Comparison of ENCODE assay signal across 8 cellular contexts in genomic region chrX:154486396-154487207, GRCh38. TPM values are rescaled to one million over a fixed set of nuclear protein-coding genes. Genes with fewer than 3 reads are reported as not detected.
DNase-seq lines count a peak whose midpoint lies in the region; ATAC-seq lines count a peak whose summit lies in the region.

UBL4A (minus strand) TSS chrX:154486615; CDS start chrX:154486584, 31 bp downstream.

- no peaks in the 10 kb centered on the region for H3K9me3 Mint-ChIP-seq in activated naive CD8-positive, alpha-beta T cell treated with anti-CD3 and anti-CD28 coated beads, Interleukin-2, amount 50 U/mL, for 24 hours

- peaks cover 16% of the 10 kb centered on the region for H3K79me2 ChIP-seq in trophoblast cell (ENCODE audit: control insufficient read depth, insufficient read depth, low read length, poor library complexity)

- peak within 1 kb of the TSS; percentile 64 for H4K12ac ChIP-seq in trophoblast cell (ENCODE audit: low read depth, low read length)

- peaks cover 4% of the 10 kb centered on the region for H3K36me3 Mint-ChIP-seq in activated naive CD8-positive, alpha-beta T cell treated with anti-CD3 and anti-CD28 coated beads, Interleukin-2, amount 50 U/mL, for 24 hours (ENCODE audit: low read depth)

- peak within 1 kb of the TSS; percentile 80 for H2BK5ac ChIP-seq in trophoblast cell (ENCODE audit: low read depth, low read length, poor library complexity)

- H3K9ac ChIP-seq in SK-N-MC (ENCODE audit: insufficient read length), result peak within 1 kb of the TSS; percentile 66
- peak within 1 kb of the TSS; percentile 87 for H3K9ac ChIP-seq in trophoblast cell (ENCODE audit: low read length)

- H3K4me3 ChIP-seq in SK-N-MC (peak within 1 kb of the TSS; percentile 77), trophoblast cell (ENCODE audit: low read depth, low read length) (peak within 1 kb of the TSS; percentile 83)

- H3K27me3 ChIP-seq in trophoblast cell (ENCODE audit: insufficient read depth, low read length), result no peaks in the 10 kb centered on the region

- no peak for ATAC-seq in activated naive CD8-positive, alpha-beta T cell treated with anti-CD3 and anti-CD28 coated beads, Interleukin-2, amount 50 U/mL, for 24 hours
- ATAC-seq in GM18873 (IDR thresholded peaks at IDR 0.05; ENCODE audit: low FRiP score, unreplicated experiment), result no peak

- H3K4me1 ChIP-seq in trophoblast cell (ENCODE audit: control insufficient read depth in 1 of 2, insufficient read depth in 2 of 2, low read length in 2 of 2), result peaks cover 20 to 22% of the 10 kb centered on the region in 2 experiments

- peak within 1 kb of the TSS; percentile 65 for H3K27ac Mint-ChIP-seq in activated naive CD8-positive, alpha-beta T cell treated with anti-CD3 and anti-CD28 coated beads, Interleukin-2, amount 50 U/mL, for 24 hours

- H2BK12ac ChIP-seq in trophoblast cell (ENCODE audit: low read length), result peak within 1 kb of the TSS; percentile 37

- H3K4me3 Mint-ChIP-seq in activated naive CD8-positive, alpha-beta T cell treated with anti-CD3 and anti-CD28 coated beads, Interleukin-2, amount 50 U/mL, for 24 hours, result peak within 1 kb of the TSS; percentile 73

- peak within 1 kb of the TSS; percentile 66 for H2AFZ ChIP-seq in trophoblast cell (ENCODE audit: insufficient read depth, low read length, poor library complexity)

- H2BK120ac ChIP-seq in trophoblast cell (ENCODE audit: insufficient read depth, low read length, poor library complexity), result peak within 1 kb of the TSS; percentile 92

- H3K27ac ChIP-seq in SK-N-MC, result no peak within 1 kb of the TSS
- H3K27ac ChIP-seq in trophoblast cell (ENCODE audit: low read depth, low read length), result peak within 1 kb of the TSS; percentile 93

- no peak within 1 kb of the TSS for H3K23ac ChIP-seq in trophoblast cell (ENCODE audit: low read length)

- H3K4me1 Mint-ChIP-seq in activated naive CD8-positive, alpha-beta T cell treated with anti-CD3 and anti-CD28 coated beads, Interleukin-2, amount 50 U/mL, for 24 hours, result peaks cover 24% of the 10 kb centered on the region

- peak within 1 kb of the TSS; percentile 83 for H3K4me2 ChIP-seq in trophoblast cell (ENCODE audit: low read length)

- DNase-seq in GDM1 (lab: John Stamatoyannopoulos, UW) (peak; percentile 61), HT1080 (ENCODE audit: low read depth) (no peak), SK-N-MC (ENCODE audit: low read depth, low spot score) (no peak), cardiac septum (ENCODE audit: low spot score) (peak; percentile 81), trophoblast cell (peak; percentile 44 to 49), T1000 (lab: John Stamatoyannopoulos, UW) (no peak)
- peak; percentile 64 for DNase-seq in activated naive CD8-positive, alpha-beta T cell treated with anti-CD3 and anti-CD28 coated beads, Interleukin-2, amount 50 U/mL, for 24 hours

- intact Hi-C loops in cardiac septum (cut with DNase I), result loop anchor here (5.0 kb wide), 1 partner anchor 49 kb away; the partner anchor contains the start of gene GDI1

- H3K36me3 ChIP-seq in SK-N-MC (ENCODE audit: insufficient read depth, low read length) (peaks cover 7% of the 10 kb centered on the region; the same call in 1 of the 2 replicates), trophoblast cell (ENCODE audit: control insufficient read depth in 1 of 2, insufficient read depth in 2 of 2, low read length in 2 of 2) (peaks cover 31 to 34% of the 10 kb centered on the region in 2 experiments)

- no peaks in the 10 kb centered on the region for H3K27me3 Mint-ChIP-seq in activated naive CD8-positive, alpha-beta T cell treated with anti-CD3 and anti-CD28 coated beads, Interleukin-2, amount 50 U/mL, for 24 hours

- peak within 1 kb of the TSS; percentile 90 for H3K14ac ChIP-seq in trophoblast cell (ENCODE audit: low read length)

- H4K8ac ChIP-seq in trophoblast cell (ENCODE audit: low read depth, low read length), result peak within 1 kb of the TSS; percentile 87

- peak within 1 kb of the TSS; percentile 96 for H4K91ac ChIP-seq in trophoblast cell (ENCODE audit: low read depth, low read length)

- peak within 1 kb of the TSS; percentile 88 for H3K4ac ChIP-seq in trophoblast cell (ENCODE audit: low read depth, low read length)

- peak within 1 kb of the TSS; percentile 88 for H2AK5ac ChIP-seq in trophoblast cell (ENCODE audit: low read length)

- peaks cover 17% of the 10 kb centered on the region for H3K79me1 ChIP-seq in trophoblast cell (ENCODE audit: low read length)

- H3K18ac ChIP-seq in trophoblast cell (ENCODE audit: low read length), result peak within 1 kb of the TSS; percentile 92

- H3K9me3 ChIP-seq in SK-N-MC (ENCODE audit: low read depth, low read length), result no peaks in the 10 kb centered on the region
- H3K9me3 ChIP-seq in trophoblast cell (ENCODE audit: insufficient read depth, low read depth, low read length), result peaks cover 1% of the 10 kb centered on the region

- WGBS in trophoblast cell (ENCODE audit: extremely low coverage, insufficient coverage, insufficient read length), result no CpG with 5 or more reads among the region's 95 CpGs

RNA-seq across cellular contexts. Expression of gene UBL4A, which starts in this region (rescaled TPM):
- total RNA-seq in HT1080 (2014; rRNA removed; shearing (Covaris generic)), result 54.5 and 61.7 TPM in 2 replicates
- 34.7 and 44.0 TPM in 2 replicates for polyA plus RNA-seq in HT1080 (2015; cell fraction: cytosol; rRNA removed)
- 17.0 and 25.5 TPM in 2 replicates for polyA plus RNA-seq in HT1080 (2015; cell fraction: nucleus; rRNA removed)
- 48.4 TPM for total RNA-seq in cardiac septum
- 19.4 and 19.6 TPM in 2 replicates for polyA plus RNA-seq in trophoblast cell (2013)

Comparison
In these comparisons a context has a peak if more than half of its experiments do, and no peak if none do; other contexts are left out.
1. DNase-seq: peak in GDM1 (single experiment), activated naive CD8-positive, alpha-beta T cell treated with anti-CD3 and anti-CD28 coated beads, Interleukin-2, amount 50 U/mL, for 24 hours (single experiment), cardiac septum (single experiment) and trophoblast cell (2 of 2); none in HT1080 (single experiment), SK-N-MC (single experiment) and T1000 (single experiment).